ENCODE assay signal across 8 cellular contexts in genomic region chr20:45935416-45936046, GRCh38. TPM values are rescaled to one million over a fixed set of nuclear protein-coding genes. Genes with fewer than 3 reads are reported as not detected.
DNase-seq lines count a peak whose midpoint lies in the region; ATAC-seq, FAIRE-seq and TF ChIP-seq lines count a peak whose summit lies in the region.

No MANE protein-coding gene starts in this region.

- intact Hi-C loops in GM12878 (cut with micrococcal nuclease; ENCODE audit: unreplicated experiment) = loop anchor here (2.0 kb wide), 2 partner anchors 35 to 79 kb away; partner anchors contain the start of genes ACOT8 and ZSWIM3
- intact Hi-C loops in left colon (cut with DNase I, micrococcal nuclease) = no loop called here

- H3K27me3 ChIP-seq in GM12878 (replicated peaks in 1 of 2; ENCODE audit: control insufficient read depth in 2 of 2, insufficient read depth in 2 of 2, low read length in 1 of 2) = no peaks in the 10 kb centered on the region

- peak overlapping the region; percentile 85 for H3K9ac ChIP-seq in GM12878 (ENCODE audit: control insufficient read depth, insufficient read depth, low read length)

- RAD21 ChIA-PET in GM12878 (lab: Charles Lee; ENCODE audit: unreplicated experiment) = interaction anchor here (1.0 to 5.5 kb wide), 7 partner anchors 14 to 122 kb away, joined by 3 to 66 read pairs (median 11); partner anchors contain the start of gene ZSWIM1

- no peaks in the 10 kb centered on the region for H3K9me3 ChIP-seq in GM12878 (replicated peaks; ENCODE audit: control insufficient read depth, insufficient read depth, low read length)

- in situ Hi-C loops in GM12878 (cut with MboI) = no loop called here
- in situ Hi-C loops in G401 (cut with HindIII; ENCODE audit: low sequenced_read_pairs) = no loop called here

- TF ChIP-seq CTCF in GM12878 (IDR thresholded peaks at IDR 0.05 in 2 of 3, conservative IDR thresholded peaks at IDR 0.05 in 1 of 3; ENCODE audit: control insufficient read depth in 2 of 3, extremely low read depth in 1 of 3, insufficient read depth in 1 of 3, low read depth in 3 of 3, low read length in 3 of 3) = no peak

- H3K79me2 ChIP-seq in GM12878 (ENCODE audit: control insufficient read depth, insufficient read depth, low read length) = peaks cover 23% of the 10 kb centered on the region

- no peaks in the 10 kb centered on the region for H4K20me1 ChIP-seq in GM12878 (ENCODE audit: control insufficient read depth, insufficient read depth)

- POLR2A ChIA-PET in GM12878 (lab: Charles Lee) = interaction anchor here (0.6 to 2.9 kb wide), 32 partner anchors 8 to 754 kb away, joined by 3 to 50 read pairs (median 5); partner anchors contain the start of genes ACOT8, CTSA, NEURL2 and PLTP

- H3K4me1 ChIP-seq in GM12878 (ENCODE audit: control insufficient read depth, insufficient read depth, low read length) = peaks cover 5% of the 10 kb centered on the region; the same call in 1 of the 2 replicates

- no peak for TF ChIP-seq RAD21 in GM12878 (IDR thresholded peaks at IDR 0.05; ENCODE audit: insufficient read depth, low read depth, low read length)

- WGBS in GM12878 (ENCODE audit: insufficient coverage, insufficient replicate concordance, low lambda C conversion rate, missing lambda C conversion rate) = 11% methylated on average over 21 of the region's 21 CpGs

- H3K4me2 ChIP-seq in GM12878 (ENCODE audit: control insufficient read depth, insufficient read depth) = peak overlapping the region; percentile 79; the same call in 1 of the 2 replicates

- CTCF ChIA-PET in GM12878 (lab: Yijun Ruan, JAX) = interaction anchor here (1.0 to 6.5 kb wide), 4 partner anchors 16 to 136 kb away, joined by 3 to 79 read pairs (median 39); no protein-coding TSS in a partner anchor

- peak overlapping the region; percentile 84 for H2AFZ ChIP-seq in GM12878 (ENCODE audit: control insufficient read depth, low read depth, low read length)

- no peak for TF ChIP-seq EP300 in GM12878 (IDR thresholded peaks at IDR 0.05; ENCODE audit: borderline replicate concordance in 1 of 2, control insufficient read depth in 1 of 2, low read depth in 2 of 2, low read length in 2 of 2)

- no peak for FAIRE-seq in GM12878 (lab: Jason Lieb, UNC)

- no peak for TF ChIP-seq POLR2A in GM12878 (IDR thresholded peaks at IDR 0.05; ENCODE audit: low read depth, low read length)

- peak overlapping the region; percentile 67 for H3K27ac ChIP-seq in GM12878 (ENCODE audit: control insufficient read depth, insufficient read depth)

- DNase-seq in GM12878 (ENCODE audit: low read depth, low spot score) = no peak
- DNase-seq in left colon = no peak
- peak; percentile 72 for DNase-seq in superior temporal gyrus (ENCODE audit: extremely low spot score)
- DNase-seq in NCI-H345 (lab: John Stamatoyannopoulos, UW) = no peak
- no peak for DNase-seq in mesenteric fat pad (ENCODE audit: low spot score)
- DNase-seq in G401 (ENCODE audit: low spot score) = no peak

- ATAC-seq in GM19324 (IDR thresholded peaks at IDR 0.05; ENCODE audit: low FRiP score, unreplicated experiment) (peak; percentile 18), HG03457 (IDR thresholded peaks at IDR 0.05; ENCODE audit: unreplicated experiment) (peak; percentile 3), GM12878 (peak; percentile 24; the same call in 2 of the 3 replicates), left colon (peak; percentile 12)

- H3K4me3 ChIP-seq in GM12878 = peak overlapping the region; percentile 81

- peaks cover 12 to 13% of the 10 kb centered on the region in 2 experiments; a peak in 3 of 4 replicates for H3K36me3 ChIP-seq in GM12878 (ENCODE audit: control insufficient read depth in 2 of 2, insufficient read depth in 2 of 2, low read length in 1 of 2)

- SMC1A ChIA-PET in GM12878 (lab: Charles Lee; ENCODE audit: uncharacterized antibody, unreplicated experiment) = interaction anchor here (1.0 to 4.1 kb wide), 4 partner anchors 26 to 45 kb away, joined by 3 to 33 read pairs (median 14); partner anchors contain the start of genes CTSA and NEURL2

- BruUV-seq in GM12878 (replicated peaks; lab: Mats Ljungman, UMichigan) = TSS peak; percentile 82

RNA-seq across cellular contexts. Expression of gene PCIF1, which starts 1.0 kb away (rescaled TPM):
- 23.3 and 27.4 TPM in 2 replicates for total RNA-seq in GM12878 (2013; cell fraction: nucleolus; rRNA removed)
- total RNA-seq in GM12878 (2014; rRNA removed) (13.8 and 14.3 TPM in 2 replicates), GM12878 (2014; rRNA removed; fragmentation: Illumina TruSeq; extraction: Trizol) (7.7 and 9.9 TPM in 2 replicates), GM12878 (2021) (29.2 and 29.9 TPM in 2 replicates), left colon (10 to 100 TPM; 27.2 to 32.1 TPM), mesenteric fat pad (27.1 TPM)
- 18.3 TPM for polyA plus RNA-seq in GM12878 (2011; ENCODE audit: low read depth)
- polyA plus RNA-seq in GM12878 (2011; rRNA removed) (9.6 and 13.3 TPM in 2 replicates), GM12878 (2014; fragmentation: Illumina TruSeq; extraction: Trizol) (13.4 and 23.4 TPM in 2 replicates), GM12878 (2014; fragmentation: Nextera tagmentation; extraction: Ambion mirVana) (10 to 100 TPM in 1 of 2 experiments, 1 to 10 TPM in 1; 8.4 to 10.1 TPM), GM12878 (2014; rRNA removed) (21.4 and 22.5 TPM in 2 replicates), GM12878 (2016; fragmentation: Nextera tagmentation; extraction: Ambion mirVana) (10 to 100 TPM; 32.7 to 32.9 TPM)
- 23.5 and 24.0 TPM in 2 replicates for polyA plus RNA-seq in GM12878 (2011; cell fraction: cytosol; rRNA removed)
- polyA plus RNA-seq in GM12878 (2011; cell fraction: nucleus; rRNA removed) = 53.5 and 55.4 TPM in 2 replicates
- 26.9 and 34.4 TPM in 2 replicates for polyA plus RNA-seq in GM12878 (2012)
- 15.1 and 24.4 TPM in 2 replicates for polyA minus RNA-seq in GM12878 (2011; rRNA and poly(A)+ RNA removed)
- 9.4 and 9.8 TPM in 2 replicates for polyA minus RNA-seq in GM12878 (2011; cell fraction: cytosol; rRNA and poly(A)+ RNA removed)
- polyA minus RNA-seq in GM12878 (2011; cell fraction: nucleus; rRNA and poly(A)+ RNA removed) = 27.7 and 40.9 TPM in 2 replicates
- 11.6 and 17.7 TPM in 2 replicates for total RNA-seq in G401 (2014; rRNA removed; shearing (Covaris generic))

RNA-seq across cellular contexts. Expression of gene PLTP, which starts 23.6 kb away (rescaled TPM):
- total RNA-seq in GM12878 (2013; cell fraction: nucleolus; rRNA removed) = 14.6 and 15.7 TPM in 2 replicates
- total RNA-seq in GM12878 (2014; rRNA removed) = 9.2 and 10.6 TPM in 2 replicates
- 4.0 and 4.1 TPM in 2 replicates for total RNA-seq in GM12878 (2014; rRNA removed; fragmentation: Illumina TruSeq; extraction: Trizol)
- total RNA-seq in GM12878 (2021) = 9.7 and 10.8 TPM in 2 replicates
- polyA plus RNA-seq in GM12878 (2011; ENCODE audit: low read depth) = 5.7 TPM
- 3.1 and 4.9 TPM in 2 replicates for polyA plus RNA-seq in GM12878 (2011; rRNA removed)
- 8.8 and 9.1 TPM in 2 replicates for polyA plus RNA-seq in GM12878 (2011; cell fraction: cytosol; rRNA removed)
- polyA plus RNA-seq in GM12878 (2011; cell fraction: nucleus; rRNA removed) = 4.1 and 4.6 TPM in 2 replicates
- 11.3 and 16.6 TPM in 2 replicates for polyA plus RNA-seq in GM12878 (2012)
- polyA plus RNA-seq in GM12878 (2014; fragmentation: Illumina TruSeq; extraction: Trizol) = 2.6 and 6.1 TPM in 2 replicates
- polyA plus RNA-seq in GM12878 (2014; fragmentation: Nextera tagmentation; extraction: Ambion mirVana) = 1 to 10 TPM; 1.6 TPM
- polyA plus RNA-seq in GM12878 (2014; rRNA removed) = 9.1 and 9.9 TPM in 2 replicates
- 10 to 100 TPM; 12.4 to 17.0 TPM for polyA plus RNA-seq in GM12878 (2016; fragmentation: Nextera tagmentation; extraction: Ambion mirVana)
- polyA minus RNA-seq in GM12878 (2011; rRNA and poly(A)+ RNA removed) = 2.6 and 6.4 TPM in 2 replicates
- polyA minus RNA-seq in GM12878 (2011; cell fraction: cytosol; rRNA and poly(A)+ RNA removed) = 0.62 and 0.94 TPM in 2 replicates
- polyA minus RNA-seq in GM12878 (2011; cell fraction: nucleus; rRNA and poly(A)+ RNA removed) = 0.77 and 1.5 TPM in 2 replicates
- 10 to 100 TPM; 14.7 to 49.5 TPM for total RNA-seq in left colon
- 373 TPM for total RNA-seq in mesenteric fat pad
- 129 and 156 TPM in 2 replicates for total RNA-seq in G401 (2014; rRNA removed; shearing (Covaris generic))

RNA-seq across cellular contexts. Expression of gene ZNF335, which starts 36.5 kb away (rescaled TPM):
- total RNA-seq in GM12878 (2013; cell fraction: nucleolus; rRNA removed) = 110 and 127 TPM in 2 replicates
- total RNA-seq in GM12878 (2014; rRNA removed) (19.9 and 24.2 TPM in 2 replicates), GM12878 (2014; rRNA removed; fragmentation: Illumina TruSeq; extraction: Trizol) (10.5 and 12.3 TPM in 2 replicates), GM12878 (2021) (25.0 and 30.1 TPM in 2 replicates), left colon (10 to 100 TPM; 14.8 to 18.2 TPM), mesenteric fat pad (17.1 TPM)
- 6.9 TPM for polyA plus RNA-seq in GM12878 (2011; ENCODE audit: low read depth)
- polyA plus RNA-seq in GM12878 (2011; rRNA removed) (5.0 and 11.4 TPM in 2 replicates), GM12878 (2014; fragmentation: Illumina TruSeq; extraction: Trizol) (3.4 and 12.5 TPM in 2 replicates), GM12878 (2014; fragmentation: Nextera tagmentation; extraction: Ambion mirVana) (1 to 10 TPM in 1 of 2 experiments, under 1 TPM in 1; 0.74 to 1.2 TPM), GM12878 (2014; rRNA removed) (24.8 and 27.2 TPM in 2 replicates), GM12878 (2016; fragmentation: Nextera tagmentation; extraction: Ambion mirVana) (10 to 100 TPM; 16.5 to 19.5 TPM)
- 13.1 and 18.1 TPM in 2 replicates for polyA plus RNA-seq in GM12878 (2011; cell fraction: cytosol; rRNA removed)
- polyA plus RNA-seq in GM12878 (2011; cell fraction: nucleus; rRNA removed) = 80.6 and 103 TPM in 2 replicates
- 13.7 and 15.3 TPM in 2 replicates for polyA plus RNA-seq in GM12878 (2012)
- 28.2 and 32.4 TPM in 2 replicates for polyA minus RNA-seq in GM12878 (2011; rRNA and poly(A)+ RNA removed)
- 6.3 and 9.9 TPM in 2 replicates for polyA minus RNA-seq in GM12878 (2011; cell fraction: cytosol; rRNA and poly(A)+ RNA removed)
- 45.3 and 81.1 TPM in 2 replicates for polyA minus RNA-seq in GM12878 (2011; cell fraction: nucleus; rRNA and poly(A)+ RNA removed)
- 7.2 and 11.1 TPM in 2 replicates for total RNA-seq in G401 (2014; rRNA removed; shearing (Covaris generic))

RNA-seq across cellular contexts. Expression of gene CTSA, which starts 44.4 kb away (rescaled TPM):
- total RNA-seq in GM12878 (2013; cell fraction: nucleolus; rRNA removed) = 84.3 and 84.6 TPM in 2 replicates
- total RNA-seq in GM12878 (2014; rRNA removed) (21.6 and 29.1 TPM in 2 replicates), GM12878 (2014; rRNA removed; fragmentation: Illumina TruSeq; extraction: Trizol) (19.5 and 21.7 TPM in 2 replicates), GM12878 (2021) (41.5 and 42.1 TPM in 2 replicates), left colon (100 to 1,000 TPM; 513 to 538 TPM), mesenteric fat pad (160 TPM)
- 20.7 TPM for polyA plus RNA-seq in GM12878 (2011; ENCODE audit: low read depth)
- polyA plus RNA-seq in GM12878 (2011; rRNA removed) (16.3 and 30.3 TPM in 2 replicates), GM12878 (2014; fragmentation: Illumina TruSeq; extraction: Trizol) (37.9 and 47.1 TPM in 2 replicates), GM12878 (2014; fragmentation: Nextera tagmentation; extraction: Ambion mirVana) (1 to 10 TPM; 7.1 to 8.6 TPM), GM12878 (2014; rRNA removed) (42.2 and 44.1 TPM in 2 replicates), GM12878 (2016; fragmentation: Nextera tagmentation; extraction: Ambion mirVana) (10 to 100 TPM; 61.0 to 67.0 TPM)
- polyA plus RNA-seq in GM12878 (2011; cell fraction: cytosol; rRNA removed) = 50.5 and 59.5 TPM in 2 replicates
- 150 and 165 TPM in 2 replicates for polyA plus RNA-seq in GM12878 (2011; cell fraction: nucleus; rRNA removed)
- polyA plus RNA-seq in GM12878 (2012) = 37.9 and 40.3 TPM in 2 replicates
- polyA minus RNA-seq in GM12878 (2011; rRNA and poly(A)+ RNA removed) = 50.5 and 51.0 TPM in 2 replicates
- 19.1 and 22.4 TPM in 2 replicates for polyA minus RNA-seq in GM12878 (2011; cell fraction: cytosol; rRNA and poly(A)+ RNA removed)
- polyA minus RNA-seq in GM12878 (2011; cell fraction: nucleus; rRNA and poly(A)+ RNA removed) = 56.5 and 84.8 TPM in 2 replicates
- total RNA-seq in G401 (2014; rRNA removed; shearing (Covaris generic)) = 20.7 and 28.9 TPM in 2 replicates

RNA-seq across cellular contexts. Expression of gene NEURL2, which starts 44.5 kb away (rescaled TPM):
- 9.5 and 9.7 TPM in 2 replicates for total RNA-seq in GM12878 (2013; cell fraction: nucleolus; rRNA removed)
- total RNA-seq in GM12878 (2014; rRNA removed) (5.8 and 7.0 TPM in 2 replicates), GM12878 (2014; rRNA removed; fragmentation: Illumina TruSeq; extraction: Trizol) (1.2 TPM in 2 replicates), GM12878 (2021) (4.7 and 5.7 TPM in 2 replicates), left colon (1 to 10 TPM; 4.7 to 5.5 TPM), mesenteric fat pad (17.0 TPM)
- 0.46 TPM for polyA plus RNA-seq in GM12878 (2011; ENCODE audit: low read depth)
- polyA plus RNA-seq in GM12878 (2011; rRNA removed) (0.42 and 0.53 TPM in 2 replicates), GM12878 (2014; fragmentation: Illumina TruSeq; extraction: Trizol) (1.0 TPM in 1 of 2 replicates, not detected in the other), GM12878 (2014; fragmentation: Nextera tagmentation; extraction: Ambion mirVana) (1 to 10 TPM in 1 of 2 experiments, under 1 TPM in 1; 0.97 to 1.8 TPM), GM12878 (2014; rRNA removed) (6.5 and 6.9 TPM in 2 replicates), GM12878 (2016; fragmentation: Nextera tagmentation; extraction: Ambion mirVana) (1 to 10 TPM; 3.7 to 4.1 TPM)
- 1.3 and 2.1 TPM in 2 replicates for polyA plus RNA-seq in GM12878 (2011; cell fraction: cytosol; rRNA removed)
- polyA plus RNA-seq in GM12878 (2011; cell fraction: nucleus; rRNA removed) = 2.0 and 2.8 TPM in 2 replicates
- polyA plus RNA-seq in GM12878 (2012) = 2.4 and 3.4 TPM in 2 replicates
- polyA minus RNA-seq in GM12878 (2011; rRNA and poly(A)+ RNA removed) = 0.22 and 2.3 TPM in 2 replicates
- polyA minus RNA-seq in GM12878 (2011; cell fraction: cytosol; rRNA and poly(A)+ RNA removed) = 1.1 and 1.9 TPM in 2 replicates
- polyA minus RNA-seq in GM12878 (2011; cell fraction: nucleus; rRNA and poly(A)+ RNA removed) = 2.4 and 5.9 TPM in 2 replicates
- total RNA-seq in G401 (2014; rRNA removed; shearing (Covaris generic)) = 6.6 and 7.0 TPM in 2 replicates
